Comparison of ENCODE assay signal across 21 cellular contexts in genomic region chr2:100004959-100005387, GRCh38.
DNase-seq lines count a peak whose midpoint lies in the region; ATAC-seq and TF ChIP-seq lines count a peak whose summit lies in the region.
"Had no signal": no experiment of that assay in that cellular context is flagged by ENCODE, and none has a peak within 500 bp of the region (broad histone marks: within the 10 kb centered on the region; RNA-seq: fewer than 3 reads in every experiment).

No MANE protein-coding gene starts in this region.

- H3K4ac ChIP-seq in IMR-90 (ENCODE audit: low read depth, low read length) = peak overlapping the region; percentile 42; the same call in 1 of the 2 replicates
- H3K4ac ChIP-seq in H9 (ENCODE audit: low read depth, low read length) = no peak overlapping the region

- peaks cover 8% of the 10 kb centered on the region for H3K9me1 ChIP-seq in IMR-90 (ENCODE audit: insufficient read depth, low read length)

- peak overlapping the region in 1 of 2 experiments; percentile 20; a peak in 1 of 4 replicates for H4K8ac ChIP-seq in IMR-90 (ENCODE audit: low read depth in 2 of 2, low read length in 2 of 2)
- no peak overlapping the region for H4K8ac ChIP-seq in H9 (replicated peaks; ENCODE audit: insufficient read length, low read depth, low read length)

- H4K20me1 ChIP-seq in IMR-90 (ENCODE audit: insufficient read depth, low read length) (no peaks in the 10 kb centered on the region), H9 (ENCODE audit: control insufficient read depth, insufficient read depth, insufficient read length) (no peaks in the 10 kb centered on the region)

- H3K79me2 ChIP-seq in H9 (ENCODE audit: insufficient read depth, low read length) = no peaks in the 10 kb centered on the region

- TF ChIP-seq CTCF in IMR-90 (conservative IDR thresholded peaks at IDR 0.05; ENCODE audit: low read depth, low read length) (no peak), WTC11 (IDR thresholded peaks at IDR 0.05) (no peak), H9 (conservative IDR thresholded peaks at IDR 0.05) (no peak)

- no TSS peak for BruUV-seq in IMR-90 (replicated peaks; lab: Mats Ljungman, UMichigan)

- dilution Hi-C loops in IMR-90 (cut with HindIII; ENCODE audit: low sequenced_read_pairs, unreplicated experiment) = no loop called here

- H3K9me3 Mint-ChIP-seq in WTC11 (no peaks in the 10 kb centered on the region), H9 (no peaks in the 10 kb centered on the region)
- no peaks in the 10 kb centered on the region for H3K9me3 Mint-ChIP-seq in activated T-helper 1 cell treated with anti-CD3 and anti-CD28 coated beads, Interleukin-12 subunit alpha, Interleukin-12 subunit beta, Interleukin-2, Interleukin-4 antibody, amounts not matched to agents 30 ng/mL and 10 ng/mL and 1 ng/mL, durations not matched to agents 14 hours and 24 hours and 36 hours
- H3K9me3 Mint-ChIP-seq: CD14-positive monocyte; CD8-positive, alpha-beta memory T cell had no signal

- no peak overlapping the region for H2BK12ac ChIP-seq in H9 (ENCODE audit: insufficient read length, low read depth, low read length)

- H4K5ac ChIP-seq in IMR-90 (ENCODE audit: low read depth, low read length) (peak overlapping the region; percentile 14), H9 (ENCODE audit: insufficient read length, low read depth, low read length) (no peak overlapping the region)

- DNase-seq in IMR-90 = no peak
- no peak for DNase-seq in WTC11 (ENCODE audit: low spot score)
- no peak for DNase-seq in left lobe of liver (ENCODE audit: low spot score)
- DNase-seq in effector CD4-positive, alpha-beta T cell = no peak
- DNase-seq in Kasumi-1 (lab: John Stamatoyannopoulos, UW) = no peak
- no peak for DNase-seq in H9
- DNase-seq in activated T-helper 1 cell treated with anti-CD3 and anti-CD28 coated beads, Interleukin-12 subunit alpha, Interleukin-12 subunit beta, Interleukin-2, Interleukin-4 antibody, amounts not matched to agents 30 ng/mL and 10 ng/mL and 1 ng/mL, durations not matched to agents 14 hours and 24 hours and 36 hours (ENCODE audit: low spot score) = no peak
- DNase-seq: BE2C; CD8-positive, alpha-beta memory T cell; DMS 273 treated with DMSO at 0.1 percent for 48 hours; DMS79; GF-D8; KG1; NCI-H1092 treated with DMSO at 0.1 percent for 48 hours; NCI-H1436 treated with DMSO at 0.1 percent for 48 hours; NCI-H187 treated with DMSO at 0.1 percent for 48 hours; NCI-H446; NCI-H524 treated with DMSO at 0.1 percent for 48 hours; NCI-H774 had no signal

- no peak overlapping the region for H2AFZ ChIP-seq in IMR-90 (replicated peaks; ENCODE audit: low read length, poor library complexity)
- H2AFZ ChIP-seq in H9 (ENCODE audit: low read length) = no peak overlapping the region

- H3K56ac ChIP-seq in IMR-90 (ENCODE audit: extremely low read depth, insufficient read depth, low read length) (no peak overlapping the region), H9 (ENCODE audit: insufficient read length, low read depth, low read length) (no peak overlapping the region)

- H2AK5ac ChIP-seq in IMR-90 (ENCODE audit: low read depth, low read length) (no peak overlapping the region), H9 (ENCODE audit: insufficient read length, low read length) (no peak overlapping the region)

- ATAC-seq in IMR-90 (ENCODE audit: low read depth) = no peak
- ATAC-seq in WTC11 = no peak
- ATAC-seq in left lobe of liver = peak; percentile 42
- ATAC-seq: SK-N-SH treated with all-trans-retinoic acid at 6 μM for 48 hours had no signal

- no peak overlapping the region for H3K9ac ChIP-seq in IMR-90 (ENCODE audit: low read depth, low read length)
- H3K9ac ChIP-seq in H9 (ENCODE audit: extremely low read depth, insufficient read length, low read length) = no peak overlapping the region

- H3K4me1 Mint-ChIP-seq in WTC11 (no peaks in the 10 kb centered on the region), H9 (no peaks in the 10 kb centered on the region)
- H3K4me1 Mint-ChIP-seq in activated T-helper 1 cell treated with anti-CD3 and anti-CD28 coated beads, Interleukin-12 subunit alpha, Interleukin-12 subunit beta, Interleukin-2, Interleukin-4 antibody, amounts not matched to agents 30 ng/mL and 10 ng/mL and 1 ng/mL, durations not matched to agents 14 hours and 24 hours and 36 hours (ENCODE audit: low read depth) = peaks cover 13% of the 10 kb centered on the region

- peak overlapping the region; percentile 10 for H2BK5ac ChIP-seq in IMR-90 (ENCODE audit: low read depth, low read length, poor library complexity, severe bottlenecking)
- H2BK5ac ChIP-seq in H9 (ENCODE audit: insufficient read length, low read length) = no peak overlapping the region

- peak overlapping the region; percentile 47 for H2BK20ac ChIP-seq in IMR-90 (ENCODE audit: low read depth, low read length)
- H2BK20ac ChIP-seq in H9 (ENCODE audit: low read depth, low read length, poor library complexity, severe bottlenecking) = no peak overlapping the region

- no peaks in the 10 kb centered on the region for H3K36me3 Mint-ChIP-seq in WTC11
- H3K36me3 Mint-ChIP-seq in H9 (ENCODE audit: insufficient read depth in 1 of 3, low read depth in 3 of 3) = no peaks in the 10 kb centered on the region
- no peaks in the 10 kb centered on the region for H3K36me3 Mint-ChIP-seq in activated T-helper 1 cell treated with anti-CD3 and anti-CD28 coated beads, Interleukin-12 subunit alpha, Interleukin-12 subunit beta, Interleukin-2, Interleukin-4 antibody, amounts not matched to agents 30 ng/mL and 10 ng/mL and 1 ng/mL, durations not matched to agents 14 hours and 24 hours and 36 hours (ENCODE audit: low read depth)
- H3K36me3 Mint-ChIP-seq: CD8-positive, alpha-beta memory T cell had no signal

- H3K27me3 Mint-ChIP-seq in WTC11 (ENCODE audit: low read depth) (no peaks in the 10 kb centered on the region), H9 (ENCODE audit: low read depth) (peaks cover 8% of the 10 kb centered on the region; the same call in 1 of the 2 replicates)
- no peaks in the 10 kb centered on the region for H3K27me3 Mint-ChIP-seq in activated T-helper 1 cell treated with anti-CD3 and anti-CD28 coated beads, Interleukin-12 subunit alpha, Interleukin-12 subunit beta, Interleukin-2, Interleukin-4 antibody, amounts not matched to agents 30 ng/mL and 10 ng/mL and 1 ng/mL, durations not matched to agents 14 hours and 24 hours and 36 hours (ENCODE audit: insufficient read depth)

- H3K36me3 ChIP-seq in IMR-90 (ENCODE audit: control insufficient read depth, insufficient read depth, low read length) = peaks cover 41% of the 10 kb centered on the region
- H3K36me3 ChIP-seq: BE2C had no signal

- no peak overlapping the region for H3K27ac Mint-ChIP-seq in WTC11
- no peak overlapping the region for H3K27ac Mint-ChIP-seq in H9
- H3K27ac Mint-ChIP-seq in activated T-helper 1 cell treated with anti-CD3 and anti-CD28 coated beads, Interleukin-12 subunit alpha, Interleukin-12 subunit beta, Interleukin-2, Interleukin-4 antibody, amounts not matched to agents 30 ng/mL and 10 ng/mL and 1 ng/mL, durations not matched to agents 14 hours and 24 hours and 36 hours = no peak overlapping the region

- H2BK15ac ChIP-seq in IMR-90 (ENCODE audit: low read depth, low read length) = peak overlapping the region; percentile 45; the same call in 1 of the 3 replicates
- no peak overlapping the region for H2BK15ac ChIP-seq in H9 (ENCODE audit: low read depth, low read length)

- H3K4me3 ChIP-seq in IMR-90 (ENCODE audit: insufficient read depth, low read depth, low read length) = no peak overlapping the region

- H3K4me2 ChIP-seq in IMR-90 (ENCODE audit: low read depth, low read length) (no peak overlapping the region), H9 (ENCODE audit: insufficient read depth, insufficient read length, low read length) (no peak overlapping the region)

- no peak for TF ChIP-seq RAD21 in IMR-90 (IDR thresholded peaks at IDR 0.05; ENCODE audit: low read length)

- CTCF ChIA-PET in IMR-90 (lab: Yijun Ruan, JAX) = no interaction called here
- CTCF ChIA-PET in WTC11 (lab: Charles Lee) = no interaction called here

- POLR2A ChIA-PET in IMR-90 (lab: Charles Lee; ENCODE audit: unreplicated experiment) = no interaction called here
- POLR2A ChIA-PET in WTC11 (lab: Charles Lee) = no interaction called here

- H3K14ac ChIP-seq in IMR-90 (replicated peaks; ENCODE audit: low read depth, low read length) (peak overlapping the region; percentile 34; the same call in 1 of the 2 replicates), H9 (ENCODE audit: insufficient read depth, low read length) (no peak overlapping the region)

- H2BK120ac ChIP-seq in IMR-90 (ENCODE audit: low read depth, low read length) (peak overlapping the region; percentile 50), H9 (ENCODE audit: low read depth, low read length, poor library complexity, severe bottlenecking) (no peak overlapping the region)

- no peak overlapping the region for H2AK9ac ChIP-seq in IMR-90 (replicated peaks; ENCODE audit: low read depth, low read length, poor library complexity)

- H4K91ac ChIP-seq in IMR-90 (ENCODE audit: insufficient read depth, low read depth, low read length) = peak overlapping the region; percentile 31
- no peak overlapping the region for H4K91ac ChIP-seq in H9 (ENCODE audit: insufficient read length, low read depth, low read length)

- H3K4me1 ChIP-seq in IMR-90 (ENCODE audit: control insufficient read depth, insufficient read depth, low read length) (peaks cover 13% of the 10 kb centered on the region), H9 (ENCODE audit: insufficient read depth, low read length) (no peaks in the 10 kb centered on the region)
- H3K4me1 ChIP-seq: BE2C had no signal

- no peak overlapping the region for H3T11ph ChIP-seq in H9 (ENCODE audit: low read length)

- H3K4me3 Mint-ChIP-seq in WTC11 (no peak overlapping the region), H9 (no peak overlapping the region)
- H3K4me3 Mint-ChIP-seq in activated T-helper 1 cell treated with anti-CD3 and anti-CD28 coated beads, Interleukin-12 subunit alpha, Interleukin-12 subunit beta, Interleukin-2, Interleukin-4 antibody, amounts not matched to agents 30 ng/mL and 10 ng/mL and 1 ng/mL, durations not matched to agents 14 hours and 24 hours and 36 hours = no peak overlapping the region
- H3K4me3 Mint-ChIP-seq: CD14-positive monocyte; CD8-positive, alpha-beta memory T cell had no signal

- no peaks in the 10 kb centered on the region for H3K9me3 ChIP-seq in IMR-90 (ENCODE audit: control insufficient read depth, insufficient read depth, low read length)
- H3K9me3 ChIP-seq in H9 (ENCODE audit: control insufficient read depth, low read depth, low read length) = no peaks in the 10 kb centered on the region
- H3K9me3 ChIP-seq: BE2C had no signal

- no peaks in the 10 kb centered on the region for H3K23me2 ChIP-seq in H9 (ENCODE audit: insufficient read length, low read depth, low read length, poor library complexity, severe bottlenecking)

- peak overlapping the region; percentile 30 for H3K18ac ChIP-seq in IMR-90 (ENCODE audit: low read depth, low read length)
- H3K18ac ChIP-seq in H9 (ENCODE audit: insufficient read length, low read depth, low read length) = no peak overlapping the region

- H3K23ac ChIP-seq in IMR-90 (ENCODE audit: low read depth, low read length) (no peak overlapping the region), H9 (ENCODE audit: insufficient read length, low read depth, low read length) (no peak overlapping the region)

- in situ Hi-C loops in IMR-90 (cut with MboI; ENCODE audit: low sequenced_read_pairs) = no loop called here

- H3K79me1 ChIP-seq in IMR-90 (ENCODE audit: low read depth in 1 of 2, low read length in 2 of 2) (peaks cover 3 to 20% of the 10 kb centered on the region in 2 experiments; a peak in 2 of 4 replicates), H9 (ENCODE audit: insufficient read depth, low read depth, low read length, poor library complexity, severe bottlenecking) (no peaks in the 10 kb centered on the region)

- TF ChIP-seq POLR2A in IMR-90 (IDR thresholded peaks at IDR 0.05; ENCODE audit: low read depth, low read length) = no peak

- H3K27me3 ChIP-seq in IMR-90 (ENCODE audit: control insufficient read depth, insufficient read depth, low read length) (no peaks in the 10 kb centered on the region), H9 (ENCODE audit: insufficient read depth, low read length) (no peaks in the 10 kb centered on the region)
- H3K27me3 ChIP-seq: BE2C had no signal

- H3K27ac ChIP-seq in IMR-90 (ENCODE audit: insufficient read depth, low read length) = peak overlapping the region; percentile 36; the same call in 1 of the 2 replicates
- no peak overlapping the region for H3K27ac ChIP-seq in H9 (ENCODE audit: insufficient read length, low read depth, low read length)

- intact Hi-C loops in IMR-90 (cut with micrococcal nuclease) = no loop called here
- intact Hi-C loops in activated T-helper 1 cell treated with anti-CD3 and anti-CD28 coated beads, Interleukin-12 subunit alpha, Interleukin-12 subunit beta, Interleukin-2, Interleukin-4 antibody, amounts not matched to agents 30 ng/mL and 10 ng/mL and 1 ng/mL, durations not matched to agents 14 hours and 24 hours and 36 hours (cut with micrococcal nuclease) = no loop called here

- no CpG with 5 or more reads among the region's 2 CpGs for WGBS in IMR-90 (ENCODE audit: extremely low coverage in 2 of 2, insufficient read length in 1 of 2), 2 experiments
- WGBS in H9 (ENCODE audit: extremely low coverage, insufficient read length, low lambda C conversion rate) = no CpG with 5 or more reads among the region's 2 CpGs
